In genomic region chr5:179146277-179146676, GRCh38 we compare ENCODE assay signal across 14 cellular contexts.
DNase-seq lines count a peak whose midpoint lies in the region; ATAC-seq lines count a peak whose summit lies in the region.
"Had no signal": no experiment of that assay in that cellular context is flagged by ENCODE, and none has a peak within 500 bp of the region (broad histone marks: within the 10 kb centered on the region; RNA-seq: fewer than 3 reads in every experiment).

No MANE protein-coding gene starts in this region.

- H3K4me3 ChIP-seq in effector memory CD4-positive, alpha-beta T cell (ENCODE audit: insufficient read depth, low read depth, low read length, poor library complexity, severe bottlenecking) = no peak overlapping the region
- H3K4me3 ChIP-seq: left ventricle myocardium inferior had no signal

- peaks cover 4% of the 10 kb centered on the region for H3K36me3 Mint-ChIP-seq in activated naive CD8-positive, alpha-beta T cell treated with anti-CD3 and anti-CD28 coated beads, Interleukin-2, amount 50 U/mL, for 24 hours (ENCODE audit: low read depth)
- H3K36me3 Mint-ChIP-seq: natural killer cell, type B pancreatic cell had no signal

- H3K36me3 ChIP-seq in effector memory CD4-positive, alpha-beta T cell (ENCODE audit: control insufficient read depth, insufficient read depth, low read length) = no peaks in the 10 kb centered on the region
- H3K36me3 ChIP-seq: left ventricle myocardium inferior had no signal

- H3K27ac ChIP-seq in effector memory CD4-positive, alpha-beta T cell (ENCODE audit: insufficient read depth, low read length, poor library complexity, severe bottlenecking) = no peak overlapping the region
- H3K27ac ChIP-seq: left ventricle myocardium inferior had no signal

- peak; percentile 84 for ATAC-seq in activated naive CD8-positive, alpha-beta T cell treated with anti-CD3 and anti-CD28 coated beads, Interleukin-2, amount 50 U/mL, for 24 hours
- no peak for ATAC-seq in GM18909 (IDR thresholded peaks at IDR 0.05; ENCODE audit: poor library complexity, unreplicated experiment)
- ATAC-seq in HG03135 (IDR thresholded peaks at IDR 0.05; ENCODE audit: unreplicated experiment) = no peak
- ATAC-seq: natural killer cell had no signal

- H3K4me1 Mint-ChIP-seq in activated naive CD8-positive, alpha-beta T cell treated with anti-CD3 and anti-CD28 coated beads, Interleukin-2, amount 50 U/mL, for 24 hours = peaks cover 36% of the 10 kb centered on the region
- H3K4me1 Mint-ChIP-seq: natural killer cell had no signal

- no peaks in the 10 kb centered on the region for H3K27me3 ChIP-seq in effector memory CD4-positive, alpha-beta T cell (replicated peaks; ENCODE audit: control insufficient read depth, insufficient read depth, low read length, poor library complexity, severe bottlenecking)

- H3K27me3 Mint-ChIP-seq in activated naive CD8-positive, alpha-beta T cell treated with anti-CD3 and anti-CD28 coated beads, Interleukin-2, amount 50 U/mL, for 24 hours = no peaks in the 10 kb centered on the region
- H3K27me3 Mint-ChIP-seq: type B pancreatic cell had no signal

- H3K27ac Mint-ChIP-seq in activated naive CD8-positive, alpha-beta T cell treated with anti-CD3 and anti-CD28 coated beads, Interleukin-2, amount 50 U/mL, for 24 hours = peak overlapping the region; percentile 48
- H3K27ac Mint-ChIP-seq: natural killer cell, type B pancreatic cell had no signal

- no peaks in the 10 kb centered on the region for H3K4me1 ChIP-seq in effector memory CD4-positive, alpha-beta T cell (ENCODE audit: control insufficient read depth, insufficient read depth, low read length, poor library complexity, severe bottlenecking)
- H3K4me1 ChIP-seq: left ventricle myocardium inferior had no signal

- H3K4me3 Mint-ChIP-seq in activated naive CD8-positive, alpha-beta T cell treated with anti-CD3 and anti-CD28 coated beads, Interleukin-2, amount 50 U/mL, for 24 hours = peak overlapping the region; percentile 41
- H3K4me3 Mint-ChIP-seq: natural killer cell, type B pancreatic cell had no signal

- H3K9me3 ChIP-seq in effector memory CD4-positive, alpha-beta T cell (ENCODE audit: control insufficient read depth, low read length) = no peaks in the 10 kb centered on the region
- H3K9me3 ChIP-seq: left ventricle myocardium inferior had no signal

- peaks cover 7% of the 10 kb centered on the region for H3K9me3 Mint-ChIP-seq in activated naive CD8-positive, alpha-beta T cell treated with anti-CD3 and anti-CD28 coated beads, Interleukin-2, amount 50 U/mL, for 24 hours
- H3K9me3 Mint-ChIP-seq: natural killer cell, type B pancreatic cell had no signal

- DNase-seq in M059J (ENCODE audit: low read depth) = peak; percentile 9
- DNase-seq in activated CD8-positive, alpha-beta memory T cell treated with anti-CD3 and anti-CD28 coated beads for 24 hours = peak; percentile 72
- DNase-seq in activated naive CD8-positive, alpha-beta T cell treated with anti-CD3 and anti-CD28 coated beads, Interleukin-2, amount 50 U/mL, for 24 hours = peak; percentile 51
- DNase-seq in stimulated activated CD4-positive, alpha-beta T cell treated with anti-CD3 and anti-CD28 coated beads, Interleukin-4, amount 100 ng/mL, for 48 hours (ENCODE audit: low read depth in 2 of 2) = peak; percentile 37 to 45
- no peak for DNase-seq in NCI-H748 (lab: John Stamatoyannopoulos, UW; ENCODE audit: unreplicated experiment)
- no peak for DNase-seq in effector memory CD4-positive, alpha-beta T cell
- DNase-seq: HCEC 1CT, left ventricle myocardium inferior, natural killer cell, NCI-H1930, NCI-H526 treated with DMSO at 0.1 percent for 48 hours had no signal

Comparison
In these comparisons a context has a peak if more than half of its experiments do, and no peak if none do; other contexts are left out.
1. DNase-seq: peak in M059J (single experiment), activated CD8-positive, alpha-beta memory T cell treated with anti-CD3 and anti-CD28 coated beads for 24 hours (single experiment), activated naive CD8-positive, alpha-beta T cell treated with anti-CD3 and anti-CD28 coated beads, Interleukin-2, amount 50 U/mL, for 24 hours (single experiment) and stimulated activated CD4-positive, alpha-beta T cell treated with anti-CD3 and anti-CD28 coated beads, Interleukin-4, amount 100 ng/mL, for 48 hours (2 of 2); none in NCI-H748 (single experiment) and effector memory CD4-positive, alpha-beta T cell (0 of 3).